In genomic region chr14:24298892-24299254, GRCh38 we compare ENCODE assay signal across 8 cellular contexts. TPM values are rescaled to one million over a fixed set of nuclear protein-coding genes. Genes with fewer than 3 reads are reported as not detected.
DNase-seq lines count a peak whose midpoint lies in the region; ATAC-seq, FAIRE-seq and TF ChIP-seq lines count a peak whose summit lies in the region.

No MANE protein-coding gene starts in this region.

- H3K27ac ChIP-seq in DOHH2 (ENCODE audit: low read depth, low read length) (no peak overlapping the region), right cardiac atrium (ENCODE audit: low read length) (no peak overlapping the region)

- H4K20me1 ChIP-seq in DOHH2 (ENCODE audit: control insufficient read depth, insufficient read depth, low read depth, low read length) = no peaks in the 10 kb centered on the region; the same call in 1 of the 2 replicates

- H3K4me3 ChIP-seq in DOHH2 (ENCODE audit: low read length) (peak overlapping the region; percentile 87), right cardiac atrium (ENCODE audit: low read length) (peak overlapping the region; percentile 87), skeletal muscle cell (ENCODE audit: low read depth, low read length) (peak overlapping the region; percentile 90)

- ATAC-seq in HG03432 (IDR thresholded peaks at IDR 0.05; ENCODE audit: unreplicated experiment) (peak; percentile 6), right cardiac atrium (peak in 1 of 2 donors; percentile 5), GM19324 (IDR thresholded peaks at IDR 0.05; ENCODE audit: low FRiP score, unreplicated experiment) (no peak)
- ATAC-seq in activated CD8-positive, alpha-beta T cell treated with anti-CD3 and anti-CD28 coated beads, Interleukin-2, amount 10 ng/mL, durations not matched to agents 7 days and 5 days = peak; percentile 10

- H3K9me2 ChIP-seq in DOHH2 (replicated peaks; ENCODE audit: control insufficient read depth, low read length) = no peaks in the 10 kb centered on the region

- peak overlapping the region; percentile 72 for H3K4me2 ChIP-seq in DOHH2 (ENCODE audit: low read length)

- peak overlapping the region; percentile 91 for H3K27ac Mint-ChIP-seq in activated CD8-positive, alpha-beta T cell treated with anti-CD3 and anti-CD28 coated beads, Interleukin-2, amount 10 ng/mL, durations not matched to agents 7 days and 5 days

- peak; percentile 36 for DNase-seq in activated CD8-positive, alpha-beta T cell treated with anti-CD3 and anti-CD28 coated beads, Interleukin-2, amount 10 ng/mL, durations not matched to agents 7 days and 5 days
- peak in 1 of 3 donors; percentile 41 for DNase-seq in right cardiac atrium
- no peak for DNase-seq in skeletal muscle cell (ENCODE audit: low read depth)
- no peak for DNase-seq in GM19239 (ENCODE audit: insufficient read length, low spot score)
- DNase-seq in frontal cortex (ENCODE audit: low spot score in 2 of 2) = no peak

- H3K36me3 ChIP-seq in DOHH2 (ENCODE audit: control insufficient read depth, low read length) = peaks cover 51% of the 10 kb centered on the region

- POLR2A ChIA-PET in activated CD8-positive, alpha-beta T cell treated with anti-CD3 and anti-CD28 coated beads, Interleukin-2, amount 10 ng/mL, durations not matched to agents 7 days and 5 days (lab: Charles Lee) = interaction anchor here (0.8 to 7.0 kb wide), 10 partner anchors 10 to 137 kb away, joined by 3 to 73 read pairs (median 8); partner anchors contain the start of genes CIDEB, GMPR2, IRF9 and MDP1

- H3F3A ChIP-seq in DOHH2 (ENCODE audit: control insufficient read depth, insufficient read depth) = 0 out of 2 replicates have a peak, but pooled peaks cover 3% of the 10 kb centered on the region

- no peak for TF ChIP-seq CTCF in DOHH2 (IDR thresholded peaks at IDR 0.05; ENCODE audit: low read depth, low read length, poor library complexity, severe bottlenecking)

- peaks cover 53% of the 10 kb centered on the region for H3K36me3 Mint-ChIP-seq in activated CD8-positive, alpha-beta T cell treated with anti-CD3 and anti-CD28 coated beads, Interleukin-2, amount 10 ng/mL, durations not matched to agents 7 days and 5 days (ENCODE audit: low read depth)

- peaks cover 53% of the 10 kb centered on the region for H3K4me1 Mint-ChIP-seq in activated CD8-positive, alpha-beta T cell treated with anti-CD3 and anti-CD28 coated beads, Interleukin-2, amount 10 ng/mL, durations not matched to agents 7 days and 5 days (ENCODE audit: low read depth)

- WGBS in right cardiac atrium = 52% methylated on average over 7 of the region's 7 CpGs

- H3K79me2 ChIP-seq in DOHH2 (ENCODE audit: control insufficient read depth, low read length) = peaks cover 34% of the 10 kb centered on the region

- CTCF ChIA-PET in activated CD8-positive, alpha-beta T cell treated with anti-CD3 and anti-CD28 coated beads, Interleukin-2, amount 10 ng/mL, durations not matched to agents 7 days and 5 days (lab: Charles Lee) = interaction anchor here (0.9 to 26.4 kb wide), 9 partner anchors 8 to 190 kb away, joined by 3 to 801 read pairs (median 14); partner anchors contain the start of genes CHMP4A, CIDEB, GMPR2 and KHNYN

- FAIRE-seq in GM19239 (lab: Jason Lieb, UNC) (no peak), frontal cortex (lab: Jason Lieb, UNC) (no peak)

- H3K9me3 ChIP-seq in DOHH2 (ENCODE audit: control insufficient read depth, insufficient read depth, low read length) (no peaks in the 10 kb centered on the region), right cardiac atrium (ENCODE audit: control insufficient read depth, low read length) (no peaks in the 10 kb centered on the region)

- peak overlapping the region; percentile 91 for H3K4me3 Mint-ChIP-seq in activated CD8-positive, alpha-beta T cell treated with anti-CD3 and anti-CD28 coated beads, Interleukin-2, amount 10 ng/mL, durations not matched to agents 7 days and 5 days

- no peaks in the 10 kb centered on the region for H3K27me3 Mint-ChIP-seq in activated CD8-positive, alpha-beta T cell treated with anti-CD3 and anti-CD28 coated beads, Interleukin-2, amount 10 ng/mL, durations not matched to agents 7 days and 5 days (ENCODE audit: low read depth)

- peaks cover 32% of the 10 kb centered on the region for H3K4me1 ChIP-seq in DOHH2 (ENCODE audit: control insufficient read depth, low read length)
- peaks cover 10% of the 10 kb centered on the region for H3K4me1 ChIP-seq in right cardiac atrium (ENCODE audit: control insufficient read depth, insufficient read depth, low read length)

- H3K27me3 ChIP-seq in DOHH2 (ENCODE audit: control insufficient read depth, low read length) (no peaks in the 10 kb centered on the region), right cardiac atrium (ENCODE audit: control insufficient read depth, insufficient read depth) (no peaks in the 10 kb centered on the region)

- H3K9me3 Mint-ChIP-seq in activated CD8-positive, alpha-beta T cell treated with anti-CD3 and anti-CD28 coated beads, Interleukin-2, amount 10 ng/mL, durations not matched to agents 7 days and 5 days (ENCODE audit: insufficient read depth) = no peaks in the 10 kb centered on the region

- intact Hi-C loops in right cardiac atrium (cut with DNase I) = loop anchor here in 3 of 4 donors (5.0 to 10.0 kb wide), 3 partner anchors 52 to 57 kb away; partner anchors contain the start of gene TINF2 (in 2 of the 3)

RNA-seq across cellular contexts. Expression of gene DHRS1, which starts 0.7 kb away (rescaled TPM):
- total RNA-seq in activated CD8-positive, alpha-beta T cell treated with anti-CD3 and anti-CD28 coated beads, Interleukin-2, amount 10 ng/mL, durations not matched to agents 7 days and 5 days = 10 to 100 TPM; 28.6 to 33.9 TPM
- 10 to 100 TPM in 2 of 4 donors, 1 to 10 TPM in 2; 5.9 to 12.0 (median 10.4) TPM for total RNA-seq in right cardiac atrium
- polyA plus RNA-seq in right cardiac atrium = 7.2 TPM
- 8.2 TPM for total RNA-seq in frontal cortex

RNA-seq across cellular contexts. Expression of gene NOP9, which starts 0.8 kb away (rescaled TPM):
- total RNA-seq in activated CD8-positive, alpha-beta T cell treated with anti-CD3 and anti-CD28 coated beads, Interleukin-2, amount 10 ng/mL, durations not matched to agents 7 days and 5 days = 10 to 100 TPM; 35.2 to 36.7 TPM
- 10 to 100 TPM; 19.2 to 20.3 (median 19.6) TPM for total RNA-seq in right cardiac atrium
- 9.6 TPM for polyA plus RNA-seq in right cardiac atrium
- total RNA-seq in frontal cortex = 22.8 TPM

RNA-seq across cellular contexts. Expression of gene CIDEB, which starts 8.9 kb away (rescaled TPM):
- total RNA-seq in activated CD8-positive, alpha-beta T cell treated with anti-CD3 and anti-CD28 coated beads, Interleukin-2, amount 10 ng/mL, durations not matched to agents 7 days and 5 days = 10 to 100 TPM; 47.2 to 48.2 TPM
- total RNA-seq in right cardiac atrium (1 to 10 TPM; 5.8 to 8.5 (median 6.9) TPM), frontal cortex (2.0 TPM)
- 3.6 TPM for polyA plus RNA-seq in right cardiac atrium

RNA-seq across cellular contexts. Expression of gene LTB4R2, which starts 11.1 kb away (rescaled TPM):
- 10 to 100 TPM; 17.8 to 18.7 TPM for total RNA-seq in activated CD8-positive, alpha-beta T cell treated with anti-CD3 and anti-CD28 coated beads, Interleukin-2, amount 10 ng/mL, durations not matched to agents 7 days and 5 days
- 1 to 10 TPM; 1.2 to 2.1 (median 1.4) TPM for total RNA-seq in right cardiac atrium
- polyA plus RNA-seq in right cardiac atrium = 0.66 TPM
- 1.6 TPM for total RNA-seq in frontal cortex

RNA-seq across cellular contexts. Expression of gene LTB4R, which starts 12.4 kb away (rescaled TPM):
- total RNA-seq in activated CD8-positive, alpha-beta T cell treated with anti-CD3 and anti-CD28 coated beads, Interleukin-2, amount 10 ng/mL, durations not matched to agents 7 days and 5 days = 10 to 100 TPM; 26.9 to 28.0 TPM
- total RNA-seq in right cardiac atrium (1 to 10 TPM; 2.2 to 3.1 (median 2.4) TPM), frontal cortex (1.2 TPM)
- 1.6 TPM for polyA plus RNA-seq in right cardiac atrium

Comparison
In these comparisons a context has a peak if more than half of its experiments do, and no peak if none do; other contexts are left out.
1. RNA of gene CIDEB, which starts 8.9 kb away (total RNA-seq): 47.2 to 48.2 TPM in activated CD8-positive, alpha-beta T cell treated with anti-CD3 and anti-CD28 coated beads, Interleukin-2, amount 10 ng/mL, durations not matched to agents 7 days and 5 days; 5.8 to 8.5 TPM in right cardiac atrium and 2.0 TPM in frontal cortex (single experiment); every median in the first group is over 4 times any median in the second.
2. Peak in every context shown above with its lines, with median percentiles within 50 percentile points of each other: H3K4me3 ChIP-seq.